Comparison of ENCODE assay signal across 1 cellular context in genomic region chr1:19256301-19256700, GRCh38. TPM values are rescaled to one million over a fixed set of nuclear protein-coding genes. Genes with fewer than 3 reads are reported as not detected.
"Had no signal": no experiment of that assay in that cellular context is flagged by ENCODE, and none has a peak within 500 bp of the region (broad histone marks: within the 10 kb centered on the region; RNA-seq: fewer than 3 reads in every experiment).

No MANE protein-coding gene starts in this region.

RNA-seq across cellular contexts. Expression of gene AKR7A3, which starts 32.3 kb away (rescaled TPM):
- total RNA-seq: Right ventricle myocardium superior had no signal
